11 cellular contexts compared by ENCODE assay signal in the genomic region with DNA sequence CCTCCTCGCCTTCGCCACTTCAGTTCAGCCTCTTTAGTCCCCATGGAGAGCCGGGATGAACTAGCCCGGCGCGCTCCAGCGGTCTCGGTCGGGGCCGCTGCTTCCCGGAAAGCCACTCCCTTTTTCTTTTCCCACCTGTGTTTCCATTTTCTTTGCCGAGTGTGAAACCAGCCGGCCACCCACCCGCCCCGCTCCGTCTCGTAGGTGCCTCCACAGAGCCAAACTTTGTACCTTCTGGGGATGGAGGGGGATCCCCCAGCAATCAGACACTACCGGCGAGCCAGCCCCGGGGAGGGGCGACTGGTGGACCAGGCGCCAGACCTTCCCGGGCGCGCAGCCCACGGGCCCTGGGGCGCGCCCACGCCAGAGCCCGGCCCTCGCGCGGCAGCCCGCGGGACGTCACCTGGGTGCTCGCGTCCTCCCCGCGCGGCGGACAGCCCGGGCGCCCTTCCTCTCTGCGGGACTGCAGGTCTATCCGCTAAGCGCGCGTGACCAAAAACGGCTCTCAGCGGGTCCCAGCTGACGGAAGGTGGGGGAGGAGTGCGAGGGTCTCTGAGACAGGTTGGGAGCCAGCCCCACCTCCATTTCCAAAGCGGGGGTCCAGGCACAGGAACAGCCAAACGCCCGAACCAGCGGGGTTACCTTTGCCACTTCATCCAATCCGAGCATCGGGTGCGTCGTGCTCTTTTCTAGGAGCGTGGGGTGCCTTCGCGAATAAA. TPM values are rescaled to one million over a fixed set of nuclear protein-coding genes. Genes with fewer than 3 reads are reported as not detected.
DNase-seq lines count a peak whose midpoint lies in the region; ATAC-seq, FAIRE-seq and TF ChIP-seq lines count a peak whose summit lies in the region.
"Had no signal": no experiment of that assay in that cellular context is flagged by ENCODE, and none has a peak within 500 bp of the region (broad histone marks: within the 10 kb centered on the region; RNA-seq: fewer than 3 reads in every experiment).

A gene with protein sequence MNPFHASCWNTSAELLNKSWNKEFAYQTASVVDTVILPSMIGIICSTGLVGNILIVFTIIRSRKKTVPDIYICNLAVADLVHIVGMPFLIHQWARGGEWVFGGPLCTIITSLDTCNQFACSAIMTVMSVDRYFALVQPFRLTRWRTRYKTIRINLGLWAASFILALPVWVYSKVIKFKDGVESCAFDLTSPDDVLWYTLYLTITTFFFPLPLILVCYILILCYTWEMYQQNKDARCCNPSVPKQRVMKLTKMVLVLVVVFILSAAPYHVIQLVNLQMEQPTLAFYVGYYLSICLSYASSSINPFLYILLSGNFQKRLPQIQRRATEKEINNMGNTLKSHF (minus strand): TSS at position 691 of the 719 bp plus-strand sequence. CDS start 38,076 bp downstream, outside the sequence.

- intact Hi-C loops in activated CD8-positive, alpha-beta T cell treated with anti-CD3 and anti-CD28 coated beads for 36 hours (cut with micrococcal nuclease) = no loop called here
- intact Hi-C loops in endothelial cell of umbilical vein (cut with micrococcal nuclease) = no loop called here
- intact Hi-C loops in upper lobe of right lung (cut with DNase I) = no loop called here

- H4K20me1 ChIP-seq in endothelial cell of umbilical vein (replicated peaks; ENCODE audit: control insufficient read depth, extremely low read depth, insufficient read depth, low read length) = no peaks in the 10 kb centered on the region

- no peak within 1 kb of the TSS for H3K27ac Mint-ChIP-seq in activated CD8-positive, alpha-beta T cell treated with anti-CD3 and anti-CD28 coated beads, Interleukin-2, amount 10 ng/mL, durations not matched to agents 7 days and 5 days
- no peak within 1 kb of the TSS for H3K27ac Mint-ChIP-seq in activated CD8-positive, alpha-beta T cell treated with anti-CD3 and anti-CD28 coated beads for 36 hours
- H3K27ac Mint-ChIP-seq in nephron progenitor cell = no peak within 1 kb of the TSS
- H3K27ac Mint-ChIP-seq: activated T-helper 1 cell treated with anti-CD3 and anti-CD28 coated beads, Interleukin-12 subunit alpha, Interleukin-12 subunit beta, Interleukin-2, Interleukin-4 antibody, amounts not matched to agents 30 ng/mL and 10 ng/mL and 1 ng/mL, durations not matched to agents 14 hours and 24 hours and 36 hours had no signal

- H3K4me2 ChIP-seq in endothelial cell of umbilical vein (ENCODE audit: insufficient read depth, low read length) = no peak within 1 kb of the TSS

- H3K9me1 ChIP-seq in endothelial cell of umbilical vein (replicated peaks; ENCODE audit: control insufficient read depth, extremely low read depth, insufficient read depth, low read length) = no peaks in the 10 kb centered on the region

- no peaks in the 10 kb centered on the region for H3K79me2 ChIP-seq in endothelial cell of umbilical vein (ENCODE audit: control insufficient read depth, insufficient read depth, low read length)

- H3K9me3 ChIP-seq in endothelial cell of umbilical vein (replicated peaks; ENCODE audit: control insufficient read depth, insufficient read depth, low read length) (no peaks in the 10 kb centered on the region), upper lobe of right lung (no peaks in the 10 kb centered on the region), BE2C (no peaks in the 10 kb centered on the region)

- peaks cover 24 to 51% of the 10 kb centered on the region in 2 experiments for H3K27me3 ChIP-seq in endothelial cell of umbilical vein (ENCODE audit: control insufficient read depth in 2 of 2, insufficient read depth in 2 of 2, low read length in 2 of 2)
- peaks cover 38% of the 10 kb centered on the region for H3K27me3 ChIP-seq in upper lobe of right lung
- H3K27me3 ChIP-seq in BE2C = peaks cover 44% of the 10 kb centered on the region

- H3K36me3 Mint-ChIP-seq in activated CD8-positive, alpha-beta T cell treated with anti-CD3 and anti-CD28 coated beads, Interleukin-2, amount 10 ng/mL, durations not matched to agents 7 days and 5 days (ENCODE audit: low read depth) = no peaks in the 10 kb centered on the region
- no peaks in the 10 kb centered on the region for H3K36me3 Mint-ChIP-seq in activated CD8-positive, alpha-beta T cell treated with anti-CD3 and anti-CD28 coated beads for 36 hours (ENCODE audit: low read depth)
- no peaks in the 10 kb centered on the region for H3K36me3 Mint-ChIP-seq in nephron progenitor cell (ENCODE audit: low read depth)

- no peak within 1 kb of the TSS for H3K27ac ChIP-seq in endothelial cell of umbilical vein (ENCODE audit: insufficient read depth, low read depth, low read length)
- no peak within 1 kb of the TSS for H3K27ac ChIP-seq in upper lobe of right lung

- BruUV-seq in endothelial cell of umbilical vein (replicated peaks; lab: Mats Ljungman, UMichigan) = no TSS peak

- no peaks in the 10 kb centered on the region for H3K9me3 Mint-ChIP-seq in activated CD8-positive, alpha-beta T cell treated with anti-CD3 and anti-CD28 coated beads, Interleukin-2, amount 10 ng/mL, durations not matched to agents 7 days and 5 days (ENCODE audit: insufficient read depth)
- H3K9me3 Mint-ChIP-seq in activated CD8-positive, alpha-beta T cell treated with anti-CD3 and anti-CD28 coated beads for 36 hours = no peaks in the 10 kb centered on the region
- H3K9me3 Mint-ChIP-seq in nephron progenitor cell = peaks cover 3% of the 10 kb centered on the region
- H3K9me3 Mint-ChIP-seq: activated T-helper 1 cell treated with anti-CD3 and anti-CD28 coated beads, Interleukin-12 subunit alpha, Interleukin-12 subunit beta, Interleukin-2, Interleukin-4 antibody, amounts not matched to agents 30 ng/mL and 10 ng/mL and 1 ng/mL, durations not matched to agents 14 hours and 24 hours and 36 hours had no signal

- H3K4me1 Mint-ChIP-seq in activated CD8-positive, alpha-beta T cell treated with anti-CD3 and anti-CD28 coated beads, Interleukin-2, amount 10 ng/mL, durations not matched to agents 7 days and 5 days (ENCODE audit: low read depth) = no peaks in the 10 kb centered on the region
- H3K4me1 Mint-ChIP-seq in activated CD8-positive, alpha-beta T cell treated with anti-CD3 and anti-CD28 coated beads for 36 hours (ENCODE audit: low read depth) = no peaks in the 10 kb centered on the region
- peaks cover 12% of the 10 kb centered on the region for H3K4me1 Mint-ChIP-seq in nephron progenitor cell

- TF ChIP-seq CTCF in activated CD8-positive, alpha-beta T cell treated with anti-CD3 and anti-CD28 coated beads for 36 hours (IDR thresholded peaks at IDR 0.05) = no peak
- no peak for TF ChIP-seq CTCF in endothelial cell of umbilical vein (IDR thresholded peaks at IDR 0.05; ENCODE audit: extremely low read depth in 1 of 2, insufficient read depth in 1 of 2, low read depth in 1 of 2, low read length in 2 of 2)
- TF ChIP-seq CTCF in nephron progenitor cell (IDR thresholded peaks at IDR 0.05) = no peak
- no peak for TF ChIP-seq CTCF in upper lobe of right lung (IDR thresholded peaks at IDR 0.05)
- no peak for TF ChIP-seq CTCF in BE2C (IDR thresholded peaks at IDR 0.05; ENCODE audit: low read depth, low read length)

- dilution Hi-C loops in endothelial cell of umbilical vein (cut with MboI; ENCODE audit: extremely low pct_ligation_motif_present, low sequenced_read_pairs) = no loop called here

- ATAC-seq in activated CD8-positive, alpha-beta T cell treated with anti-CD3 and anti-CD28 coated beads, Interleukin-2, amount 10 ng/mL, durations not matched to agents 7 days and 5 days = peak; percentile 33
- no peak for ATAC-seq in activated CD8-positive, alpha-beta T cell treated with anti-CD3 and anti-CD28 coated beads for 36 hours
- ATAC-seq in upper lobe of right lung (peak; percentile 51), GM21367 (IDR thresholded peaks at IDR 0.05; ENCODE audit: unreplicated experiment) (no peak)

- POLR2A ChIA-PET in activated CD8-positive, alpha-beta T cell treated with anti-CD3 and anti-CD28 coated beads, Interleukin-2, amount 10 ng/mL, durations not matched to agents 7 days and 5 days (lab: Charles Lee) = no interaction called here
- POLR2A ChIA-PET in activated CD8-positive, alpha-beta T cell treated with anti-CD3 and anti-CD28 coated beads for 36 hours (lab: Charles Lee) = no interaction called here
- POLR2A ChIA-PET in endothelial cell of umbilical vein (lab: Charles Lee) = no interaction called here

- H3K4me3 ChIP-seq in endothelial cell of umbilical vein (replicated peaks in 1 of 3; ENCODE audit: insufficient read depth in 1 of 3, low read depth in 1 of 3, low read length in 3 of 3) (no peak within 1 kb of the TSS), upper lobe of right lung (peak within 1 kb of the TSS; percentile 10), BE2C (ENCODE audit: low read depth, low read length) (no peak within 1 kb of the TSS)

- DNase-seq in activated CD8-positive, alpha-beta T cell treated with anti-CD3 and anti-CD28 coated beads, Interleukin-2, amount 10 ng/mL, durations not matched to agents 7 days and 5 days = no peak
- no peak for DNase-seq in activated CD8-positive, alpha-beta T cell treated with anti-CD3 and anti-CD28 coated beads for 36 hours
- DNase-seq in endothelial cell of umbilical vein (ENCODE audit: low read depth, low spot score) (no peak), nephron progenitor cell (peak; percentile 52), upper lobe of right lung (peak; percentile 57), mesenteric fat pad (ENCODE audit: low spot score) (no peak), BE2C (no peak)
- DNase-seq: MM.1S had no signal

- no peak within 1 kb of the TSS for H3K4me3 Mint-ChIP-seq in activated CD8-positive, alpha-beta T cell treated with anti-CD3 and anti-CD28 coated beads, Interleukin-2, amount 10 ng/mL, durations not matched to agents 7 days and 5 days
- H3K4me3 Mint-ChIP-seq in activated CD8-positive, alpha-beta T cell treated with anti-CD3 and anti-CD28 coated beads for 36 hours = no peak within 1 kb of the TSS
- H3K4me3 Mint-ChIP-seq in nephron progenitor cell = peak within 1 kb of the TSS; percentile 86
- H3K4me3 Mint-ChIP-seq: activated T-helper 1 cell treated with anti-CD3 and anti-CD28 coated beads, Interleukin-12 subunit alpha, Interleukin-12 subunit beta, Interleukin-2, Interleukin-4 antibody, amounts not matched to agents 30 ng/mL and 10 ng/mL and 1 ng/mL, durations not matched to agents 14 hours and 24 hours and 36 hours had no signal

- peaks cover 36% of the 10 kb centered on the region for H3K27me3 Mint-ChIP-seq in activated CD8-positive, alpha-beta T cell treated with anti-CD3 and anti-CD28 coated beads, Interleukin-2, amount 10 ng/mL, durations not matched to agents 7 days and 5 days (ENCODE audit: low read depth)
- peaks cover 33% of the 10 kb centered on the region for H3K27me3 Mint-ChIP-seq in activated CD8-positive, alpha-beta T cell treated with anti-CD3 and anti-CD28 coated beads for 36 hours
- peaks cover 72% of the 10 kb centered on the region for H3K27me3 Mint-ChIP-seq in nephron progenitor cell (ENCODE audit: low read depth, poor library complexity)

- H3K9ac ChIP-seq in endothelial cell of umbilical vein (replicated peaks; ENCODE audit: extremely low read depth, insufficient read depth, low read length) = no peak within 1 kb of the TSS

- no peaks in the 10 kb centered on the region for H3K36me3 ChIP-seq in endothelial cell of umbilical vein (ENCODE audit: control insufficient read depth in 2 of 2, extremely low read depth in 1 of 2, insufficient read depth in 2 of 2, low read length in 2 of 2)
- H3K36me3 ChIP-seq in upper lobe of right lung = no peaks in the 10 kb centered on the region
- H3K36me3 ChIP-seq in BE2C = no peaks in the 10 kb centered on the region

- H3K4me1 ChIP-seq in endothelial cell of umbilical vein (ENCODE audit: control insufficient read depth, extremely low read depth, insufficient read depth, low read length) (no peaks in the 10 kb centered on the region), upper lobe of right lung (no peaks in the 10 kb centered on the region), BE2C (no peaks in the 10 kb centered on the region)

- no peak for TF ChIP-seq POLR2A in endothelial cell of umbilical vein (IDR thresholded peaks at IDR 0.05; ENCODE audit: low read depth, low read length)

- H2AFZ ChIP-seq in endothelial cell of umbilical vein (ENCODE audit: low read depth, low read length) = peak within 1 kb of the TSS; percentile 24

- CTCF ChIA-PET in activated CD8-positive, alpha-beta T cell treated with anti-CD3 and anti-CD28 coated beads, Interleukin-2, amount 10 ng/mL, durations not matched to agents 7 days and 5 days (lab: Charles Lee) = interaction anchor here (0.7 to 0.8 kb wide), 2 partner anchors 8 to 126 kb away, joined by 3 read pairs; no protein-coding TSS in a partner anchor
- CTCF ChIA-PET in activated CD8-positive, alpha-beta T cell treated with anti-CD3 and anti-CD28 coated beads for 36 hours (lab: Charles Lee) = interaction anchor here (1.5 kb wide), 1 partner anchor 9 kb away, joined by 6 read pairs; no protein-coding TSS in a partner anchor
- CTCF ChIA-PET in endothelial cell of umbilical vein (lab: Charles Lee) = interaction anchor here (2.1 kb wide), 1 partner anchor 8 kb away, joined by 12 read pairs; no protein-coding TSS in a partner anchor

- FAIRE-seq in endothelial cell of umbilical vein (lab: Jason Lieb, UNC) = no peak

RNA-seq across cellular contexts. Expression of the gene that starts here (rescaled TPM):
- total RNA-seq in activated CD8-positive, alpha-beta T cell treated with anti-CD3 and anti-CD28 coated beads, Interleukin-2, amount 10 ng/mL, durations not matched to agents 7 days and 5 days = not detected
- not detected for total RNA-seq in activated CD8-positive, alpha-beta T cell treated with anti-CD3 and anti-CD28 coated beads for 36 hours
- total RNA-seq in endothelial cell of umbilical vein (not detected in 2 replicates), upper lobe of right lung (not detected), mesenteric fat pad (not detected)
- polyA plus RNA-seq in endothelial cell of umbilical vein = not detected in 2 replicates
- not detected in 2 replicates for polyA plus RNA-seq in endothelial cell of umbilical vein (2011; cell fraction: cytosol; rRNA removed)
- not detected in 2 replicates for polyA plus RNA-seq in endothelial cell of umbilical vein (2011; cell fraction: nucleus; rRNA removed)
- not detected in 2 replicates for polyA plus RNA-seq in endothelial cell of umbilical vein (2012)
- not detected in 2 replicates for polyA minus RNA-seq in endothelial cell of umbilical vein
- polyA minus RNA-seq in endothelial cell of umbilical vein (2011; cell fraction: cytosol; rRNA and poly(A)+ RNA removed) = not detected
- not detected in 2 replicates for polyA minus RNA-seq in endothelial cell of umbilical vein (2011; cell fraction: nucleus; rRNA and poly(A)+ RNA removed)
- not detected for polyA plus RNA-seq in BE2C (2012; ENCODE audit: insufficient read depth, insufficient read length, low read depth)
- total RNA-seq: activated T-helper 1 cell treated with anti-CD3 and anti-CD28 coated beads, Interleukin-12 subunit alpha, Interleukin-12 subunit beta, Interleukin-2, Interleukin-4 antibody, amounts not matched to agents 30 ng/mL and 10 ng/mL and 1 ng/mL, durations not matched to agents 14 hours and 24 hours and 36 hours had no signal
- polyA plus RNA-seq: AG04450 had no signal

Comparison
In these comparisons a context has a peak if more than half of its experiments do, and no peak if none do; other contexts are left out.
1. Peak in ATAC-seq in activated CD8-positive, alpha-beta T cell treated with anti-CD3 and anti-CD28 coated beads, Interleukin-2, amount 10 ng/mL, durations not matched to agents 7 days and 5 days; RNA of the gene not detected or under 1 TPM.
2. Peak in DNase-seq, ATAC-seq and H3K4me3 ChIP-seq in upper lobe of right lung; RNA of the gene not detected or under 1 TPM.